ENCODE assay signal across 1 cellular context in the genomic region with DNA sequence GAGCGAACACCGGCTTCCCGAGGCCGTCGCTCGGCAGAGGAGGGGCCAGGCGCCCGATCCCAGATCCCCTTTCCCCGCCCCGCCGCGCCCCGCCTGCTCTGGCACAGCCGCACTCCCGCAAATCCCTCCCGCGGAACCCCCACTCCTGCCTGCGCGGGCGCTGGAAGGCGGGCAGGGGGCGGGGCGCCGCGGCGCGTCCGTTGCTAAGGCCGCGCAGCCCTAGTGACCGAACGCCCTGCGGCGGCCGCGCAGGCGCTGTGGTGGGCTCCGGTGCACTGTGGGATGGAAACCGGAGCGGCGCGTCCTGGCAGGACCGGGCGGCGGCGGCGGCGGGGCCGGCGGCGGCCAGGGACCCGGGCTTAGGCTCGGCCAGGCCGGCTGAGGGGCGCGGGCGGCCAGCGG.
TF ChIP-seq lines count a peak whose summit lies in the region.

A gene with protein sequence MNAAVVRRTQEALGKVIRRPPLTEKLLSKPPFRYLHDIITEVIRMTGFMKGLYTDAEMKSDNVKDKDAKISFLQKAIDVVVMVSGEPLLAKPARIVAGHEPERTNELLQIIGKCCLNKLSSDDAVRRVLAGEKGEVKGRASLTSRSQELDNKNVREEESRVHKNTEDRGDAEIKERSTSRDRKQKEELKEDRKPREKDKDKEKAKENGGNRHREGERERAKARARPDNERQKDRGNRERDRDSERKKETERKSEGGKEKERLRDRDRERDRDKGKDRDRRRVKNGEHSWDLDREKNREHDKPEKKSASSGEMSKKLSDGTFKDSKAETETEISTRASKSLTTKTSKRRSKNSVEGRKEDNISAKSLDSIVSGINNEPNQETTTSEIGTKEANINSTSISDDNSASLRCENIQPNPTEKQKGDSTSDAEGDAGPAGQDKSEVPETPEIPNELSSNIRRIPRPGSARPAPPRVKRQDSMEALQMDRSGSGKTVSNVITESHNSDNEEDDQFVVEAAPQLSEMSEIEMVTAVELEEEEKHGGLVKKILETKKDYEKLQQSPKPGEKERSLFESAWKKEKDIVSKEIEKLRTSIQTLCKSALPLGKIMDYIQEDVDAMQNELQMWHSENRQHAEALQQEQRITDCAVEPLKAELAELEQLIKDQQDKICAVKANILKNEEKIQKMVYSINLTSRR (plus strand): TSS at position 273 of the 402 bp plus-strand sequence. CDS start 145 bp downstream, outside the sequence.

TF ChIP-seq in HepG2, 621 proteins besides CTCF, POLR2A, EP300 and RAD21 (continued from another document and continues in another):
- TF ChIP-seq, protein P1, sequence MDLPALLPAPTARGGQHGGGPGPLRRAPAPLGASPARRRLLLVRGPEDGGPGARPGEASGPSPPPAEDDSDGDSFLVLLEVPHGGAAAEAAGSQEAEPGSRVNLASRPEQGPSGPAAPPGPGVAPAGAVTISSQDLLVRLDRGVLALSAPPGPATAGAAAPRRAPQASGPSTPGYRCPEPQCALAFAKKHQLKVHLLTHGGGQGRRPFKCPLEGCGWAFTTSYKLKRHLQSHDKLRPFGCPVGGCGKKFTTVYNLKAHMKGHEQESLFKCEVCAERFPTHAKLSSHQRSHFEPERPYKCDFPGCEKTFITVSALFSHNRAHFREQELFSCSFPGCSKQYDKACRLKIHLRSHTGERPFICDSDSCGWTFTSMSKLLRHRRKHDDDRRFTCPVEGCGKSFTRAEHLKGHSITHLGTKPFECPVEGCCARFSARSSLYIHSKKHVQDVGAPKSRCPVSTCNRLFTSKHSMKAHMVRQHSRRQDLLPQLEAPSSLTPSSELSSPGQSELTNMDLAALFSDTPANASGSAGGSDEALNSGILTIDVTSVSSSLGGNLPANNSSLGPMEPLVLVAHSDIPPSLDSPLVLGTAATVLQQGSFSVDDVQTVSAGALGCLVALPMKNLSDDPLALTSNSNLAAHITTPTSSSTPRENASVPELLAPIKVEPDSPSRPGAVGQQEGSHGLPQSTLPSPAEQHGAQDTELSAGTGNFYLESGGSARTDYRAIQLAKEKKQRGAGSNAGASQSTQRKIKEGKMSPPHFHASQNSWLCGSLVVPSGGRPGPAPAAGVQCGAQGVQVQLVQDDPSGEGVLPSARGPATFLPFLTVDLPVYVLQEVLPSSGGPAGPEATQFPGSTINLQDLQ (CRISPR knock-in tag; IDR thresholded peaks at IDR 0.05), result no peak
- TF ChIP-seq ZNF441 (CRISPR knock-in tag; IDR thresholded peaks at IDR 0.05; ENCODE audit: borderline replicate concordance) (no peak), WIZ (CRISPR knock-in tag; IDR thresholded peaks at IDR 0.05) (no peak), SKI (IDR thresholded peaks at IDR 0.05; ENCODE audit: partially characterized antibody) (peak; percentile 69), MTF1 (CRISPR knock-in tag; IDR thresholded peaks at IDR 0.05) (no peak), ZNF772 (CRISPR knock-in tag; IDR thresholded peaks at IDR 0.05) (no peak), ZNF282 (IDR thresholded peaks at IDR 0.05; ENCODE audit: partially characterized antibody) (no peak), ZNF614 (CRISPR knock-in tag; IDR thresholded peaks at IDR 0.05; ENCODE audit: borderline replicate concordance) (0 out of 2 replicates have a peak, but pooled peaks have one; percentile 36), ZSCAN25 (CRISPR knock-in tag; IDR thresholded peaks at IDR 0.05) (no peak; the same call in 1 of the 2 replicates), ASH2L (IDR thresholded peaks at IDR 0.05; ENCODE audit: insufficient read length, low read depth, low read length) (no peak), GLI4 (CRISPR knock-in tag; IDR thresholded peaks at IDR 0.05; ENCODE audit: borderline replicate concordance) (no peak), KAT8 (CRISPR knock-in tag; IDR thresholded peaks at IDR 0.05) (peak; percentile 42; the same call in 1 of the 2 replicates), FOXP1 (IDR thresholded peaks at IDR 0.05) (no peak), FOXP1 (CRISPR knock-in tag; IDR thresholded peaks at IDR 0.05) (no peak), SNAI1 (CRISPR knock-in tag; IDR thresholded peaks at IDR 0.05; ENCODE audit: borderline replicate concordance) (no peak), NR2C2 (CRISPR knock-in tag; IDR thresholded peaks at IDR 0.05; ENCODE audit: borderline replicate concordance) (no peak; the same call in 1 of the 2 replicates), ZC3H13 (CRISPR knock-in tag; IDR thresholded peaks at IDR 0.05) (0 out of 2 replicates have a peak, but pooled peaks have one; percentile 4), KLF13 (CRISPR knock-in tag; IDR thresholded peaks at IDR 0.05) (no peak), DNMT3B (CRISPR knock-in tag; conservative IDR thresholded peaks at IDR 0.05) (no peak), RBAK (CRISPR knock-in tag; IDR thresholded peaks at IDR 0.05) (no peak), ADNP (CRISPR knock-in tag; IDR thresholded peaks at IDR 0.05) (no peak), ZFP90 (CRISPR knock-in tag; IDR thresholded peaks at IDR 0.05; ENCODE audit: borderline replicate concordance) (peak; percentile 81; the same call in 1 of the 2 replicates), MAFG (CRISPR knock-in tag; IDR thresholded peaks at IDR 0.05) (no peak), ZNF350 (CRISPR knock-in tag; IDR thresholded peaks at IDR 0.05; ENCODE audit: borderline replicate concordance, low read depth) (peak; percentile 19; the same call in 1 of the 2 replicates), CHD4 (IDR thresholded peaks at IDR 0.05; ENCODE audit: borderline replicate concordance, low read length) (no peak), NR3C1 (CRISPR knock-in tag; IDR thresholded peaks at IDR 0.05) (no peak), ZNF782 (CRISPR knock-in tag; IDR thresholded peaks at IDR 0.05; ENCODE audit: borderline replicate concordance) (no peak)
- TF ChIP-seq, protein P2, sequence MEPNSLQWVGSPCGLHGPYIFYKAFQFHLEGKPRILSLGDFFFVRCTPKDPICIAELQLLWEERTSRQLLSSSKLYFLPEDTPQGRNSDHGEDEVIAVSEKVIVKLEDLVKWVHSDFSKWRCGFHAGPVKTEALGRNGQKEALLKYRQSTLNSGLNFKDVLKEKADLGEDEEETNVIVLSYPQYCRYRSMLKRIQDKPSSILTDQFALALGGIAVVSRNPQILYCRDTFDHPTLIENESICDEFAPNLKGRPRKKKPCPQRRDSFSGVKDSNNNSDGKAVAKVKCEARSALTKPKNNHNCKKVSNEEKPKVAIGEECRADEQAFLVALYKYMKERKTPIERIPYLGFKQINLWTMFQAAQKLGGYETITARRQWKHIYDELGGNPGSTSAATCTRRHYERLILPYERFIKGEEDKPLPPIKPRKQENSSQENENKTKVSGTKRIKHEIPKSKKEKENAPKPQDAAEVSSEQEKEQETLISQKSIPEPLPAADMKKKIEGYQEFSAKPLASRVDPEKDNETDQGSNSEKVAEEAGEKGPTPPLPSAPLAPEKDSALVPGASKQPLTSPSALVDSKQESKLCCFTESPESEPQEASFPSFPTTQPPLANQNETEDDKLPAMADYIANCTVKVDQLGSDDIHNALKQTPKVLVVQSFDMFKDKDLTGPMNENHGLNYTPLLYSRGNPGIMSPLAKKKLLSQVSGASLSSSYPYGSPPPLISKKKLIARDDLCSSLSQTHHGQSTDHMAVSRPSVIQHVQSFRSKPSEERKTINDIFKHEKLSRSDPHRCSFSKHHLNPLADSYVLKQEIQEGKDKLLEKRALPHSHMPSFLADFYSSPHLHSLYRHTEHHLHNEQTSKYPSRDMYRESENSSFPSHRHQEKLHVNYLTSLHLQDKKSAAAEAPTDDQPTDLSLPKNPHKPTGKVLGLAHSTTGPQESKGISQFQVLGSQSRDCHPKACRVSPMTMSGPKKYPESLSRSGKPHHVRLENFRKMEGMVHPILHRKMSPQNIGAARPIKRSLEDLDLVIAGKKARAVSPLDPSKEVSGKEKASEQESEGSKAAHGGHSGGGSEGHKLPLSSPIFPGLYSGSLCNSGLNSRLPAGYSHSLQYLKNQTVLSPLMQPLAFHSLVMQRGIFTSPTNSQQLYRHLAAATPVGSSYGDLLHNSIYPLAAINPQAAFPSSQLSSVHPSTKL (CRISPR knock-in tag; IDR thresholded peaks at IDR 0.05), result peak; percentile 44
- TF ChIP-seq, protein P3, sequence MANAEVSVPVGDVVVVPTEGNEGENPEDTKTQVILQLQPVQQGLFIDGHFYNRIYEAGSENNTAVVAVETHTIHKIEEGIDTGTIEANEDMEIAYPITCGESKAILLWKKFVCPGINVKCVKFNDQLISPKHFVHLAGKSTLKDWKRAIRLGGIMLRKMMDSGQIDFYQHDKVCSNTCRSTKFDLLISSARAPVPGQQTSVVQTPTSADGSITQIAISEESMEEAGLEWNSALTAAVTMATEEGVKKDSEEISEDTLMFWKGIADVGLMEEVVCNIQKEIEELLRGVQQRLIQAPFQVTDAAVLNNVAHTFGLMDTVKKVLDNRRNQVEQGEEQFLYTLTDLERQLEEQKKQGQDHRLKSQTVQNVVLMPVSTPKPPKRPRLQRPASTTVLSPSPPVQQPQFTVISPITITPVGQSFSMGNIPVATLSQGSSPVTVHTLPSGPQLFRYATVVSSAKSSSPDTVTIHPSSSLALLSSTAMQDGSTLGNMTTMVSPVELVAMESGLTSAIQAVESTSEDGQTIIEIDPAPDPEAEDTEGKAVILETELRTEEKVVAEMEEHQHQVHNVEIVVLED (CRISPR knock-in tag; IDR thresholded peaks at IDR 0.05; ENCODE audit: borderline replicate concordance), result peak; percentile 81
- TF ChIP-seq, protein P4, sequence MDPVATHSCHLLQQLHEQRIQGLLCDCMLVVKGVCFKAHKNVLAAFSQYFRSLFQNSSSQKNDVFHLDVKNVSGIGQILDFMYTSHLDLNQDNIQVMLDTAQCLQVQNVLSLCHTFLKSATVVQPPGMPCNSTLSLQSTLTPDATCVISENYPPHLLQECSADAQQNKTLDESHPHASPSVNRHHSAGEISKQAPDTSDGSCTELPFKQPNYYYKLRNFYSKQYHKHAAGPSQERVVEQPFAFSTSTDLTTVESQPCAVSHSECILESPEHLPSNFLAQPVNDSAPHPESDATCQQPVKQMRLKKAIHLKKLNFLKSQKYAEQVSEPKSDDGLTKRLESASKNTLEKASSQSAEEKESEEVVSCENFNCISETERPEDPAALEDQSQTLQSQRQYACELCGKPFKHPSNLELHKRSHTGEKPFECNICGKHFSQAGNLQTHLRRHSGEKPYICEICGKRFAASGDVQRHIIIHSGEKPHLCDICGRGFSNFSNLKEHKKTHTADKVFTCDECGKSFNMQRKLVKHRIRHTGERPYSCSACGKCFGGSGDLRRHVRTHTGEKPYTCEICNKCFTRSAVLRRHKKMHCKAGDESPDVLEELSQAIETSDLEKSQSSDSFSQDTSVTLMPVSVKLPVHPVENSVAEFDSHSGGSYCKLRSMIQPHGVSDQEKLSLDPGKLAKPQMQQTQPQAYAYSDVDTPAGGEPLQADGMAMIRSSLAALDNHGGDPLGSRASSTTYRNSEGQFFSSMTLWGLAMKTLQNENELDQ (CRISPR knock-in tag; IDR thresholded peaks at IDR 0.05; ENCODE audit: borderline replicate concordance), result no peak
- TF ChIP-seq, protein P5, sequence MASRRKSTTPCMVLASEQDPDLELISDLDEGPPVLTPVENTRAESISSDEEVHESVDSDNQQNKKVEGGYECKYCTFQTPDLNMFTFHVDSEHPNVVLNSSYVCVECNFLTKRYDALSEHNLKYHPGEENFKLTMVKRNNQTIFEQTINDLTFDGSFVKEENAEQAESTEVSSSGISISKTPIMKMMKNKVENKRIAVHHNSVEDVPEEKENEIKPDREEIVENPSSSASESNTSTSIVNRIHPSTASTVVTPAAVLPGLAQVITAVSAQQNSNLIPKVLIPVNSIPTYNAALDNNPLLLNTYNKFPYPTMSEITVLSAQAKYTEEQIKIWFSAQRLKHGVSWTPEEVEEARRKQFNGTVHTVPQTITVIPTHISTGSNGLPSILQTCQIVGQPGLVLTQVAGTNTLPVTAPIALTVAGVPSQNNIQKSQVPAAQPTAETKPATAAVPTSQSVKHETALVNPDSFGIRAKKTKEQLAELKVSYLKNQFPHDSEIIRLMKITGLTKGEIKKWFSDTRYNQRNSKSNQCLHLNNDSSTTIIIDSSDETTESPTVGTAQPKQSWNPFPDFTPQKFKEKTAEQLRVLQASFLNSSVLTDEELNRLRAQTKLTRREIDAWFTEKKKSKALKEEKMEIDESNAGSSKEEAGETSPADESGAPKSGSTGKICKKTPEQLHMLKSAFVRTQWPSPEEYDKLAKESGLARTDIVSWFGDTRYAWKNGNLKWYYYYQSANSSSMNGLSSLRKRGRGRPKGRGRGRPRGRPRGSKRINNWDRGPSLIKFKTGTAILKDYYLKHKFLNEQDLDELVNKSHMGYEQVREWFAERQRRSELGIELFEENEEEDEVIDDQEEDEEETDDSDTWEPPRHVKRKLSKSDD (CRISPR knock-in tag; IDR thresholded peaks at IDR 0.05; ENCODE audit: low read depth), result no peak
- TF ChIP-seq, protein P6, sequence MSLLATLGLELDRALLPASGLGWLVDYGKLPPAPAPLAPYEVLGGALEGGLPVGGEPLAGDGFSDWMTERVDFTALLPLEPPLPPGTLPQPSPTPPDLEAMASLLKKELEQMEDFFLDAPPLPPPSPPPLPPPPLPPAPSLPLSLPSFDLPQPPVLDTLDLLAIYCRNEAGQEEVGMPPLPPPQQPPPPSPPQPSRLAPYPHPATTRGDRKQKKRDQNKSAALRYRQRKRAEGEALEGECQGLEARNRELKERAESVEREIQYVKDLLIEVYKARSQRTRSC (CRISPR knock-in tag; IDR thresholded peaks at IDR 0.05; ENCODE audit: low read depth), result no peak
- TF ChIP-seq, protein P7, sequence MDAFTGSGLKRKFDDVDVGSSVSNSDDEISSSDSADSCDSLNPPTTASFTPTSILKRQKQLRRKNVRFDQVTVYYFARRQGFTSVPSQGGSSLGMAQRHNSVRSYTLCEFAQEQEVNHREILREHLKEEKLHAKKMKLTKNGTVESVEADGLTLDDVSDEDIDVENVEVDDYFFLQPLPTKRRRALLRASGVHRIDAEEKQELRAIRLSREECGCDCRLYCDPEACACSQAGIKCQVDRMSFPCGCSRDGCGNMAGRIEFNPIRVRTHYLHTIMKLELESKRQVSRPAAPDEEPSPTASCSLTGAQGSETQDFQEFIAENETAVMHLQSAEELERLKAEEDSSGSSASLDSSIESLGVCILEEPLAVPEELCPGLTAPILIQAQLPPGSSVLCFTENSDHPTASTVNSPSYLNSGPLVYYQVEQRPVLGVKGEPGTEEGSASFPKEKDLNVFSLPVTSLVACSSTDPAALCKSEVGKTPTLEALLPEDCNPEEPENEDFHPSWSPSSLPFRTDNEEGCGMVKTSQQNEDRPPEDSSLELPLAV (CRISPR knock-in tag; conservative IDR thresholded peaks at IDR 0.05; ENCODE audit: low read depth), result no peak
- TF ChIP-seq, protein P8, sequence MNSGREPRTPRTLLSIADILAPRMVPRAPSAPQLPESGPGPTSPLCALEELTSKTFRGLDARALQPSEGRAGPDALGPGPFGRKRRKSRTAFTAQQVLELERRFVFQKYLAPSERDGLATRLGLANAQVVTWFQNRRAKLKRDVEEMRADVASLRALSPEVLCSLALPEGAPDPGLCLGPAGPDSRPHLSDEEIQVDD (CRISPR knock-in tag; IDR thresholded peaks at IDR 0.05; ENCODE audit: borderline replicate concordance), result no peak
- TF ChIP-seq, protein P9, sequence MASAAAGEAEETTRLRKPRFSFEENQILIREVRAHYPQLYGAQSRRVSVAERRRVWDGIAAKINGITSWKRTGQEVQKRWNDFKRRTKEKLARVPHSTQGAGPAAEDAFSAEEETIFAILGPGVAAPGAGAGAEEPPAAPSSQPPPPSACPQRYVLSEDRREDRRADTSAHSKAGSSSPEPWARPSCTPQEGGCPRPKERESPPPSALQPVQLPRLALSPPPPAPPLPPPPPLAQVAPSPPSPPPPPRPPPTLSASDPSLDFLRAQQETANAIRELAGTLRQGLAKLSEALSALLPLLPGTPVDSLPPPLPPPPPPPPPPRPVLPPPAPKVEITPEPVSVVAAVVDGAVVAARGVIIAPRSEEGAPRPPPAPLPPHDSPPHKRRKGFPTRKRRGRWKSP (CRISPR knock-in tag; IDR thresholded peaks at IDR 0.05), result no peak
